ENCODE assay signal across 1 cellular context in the genomic region with DNA sequence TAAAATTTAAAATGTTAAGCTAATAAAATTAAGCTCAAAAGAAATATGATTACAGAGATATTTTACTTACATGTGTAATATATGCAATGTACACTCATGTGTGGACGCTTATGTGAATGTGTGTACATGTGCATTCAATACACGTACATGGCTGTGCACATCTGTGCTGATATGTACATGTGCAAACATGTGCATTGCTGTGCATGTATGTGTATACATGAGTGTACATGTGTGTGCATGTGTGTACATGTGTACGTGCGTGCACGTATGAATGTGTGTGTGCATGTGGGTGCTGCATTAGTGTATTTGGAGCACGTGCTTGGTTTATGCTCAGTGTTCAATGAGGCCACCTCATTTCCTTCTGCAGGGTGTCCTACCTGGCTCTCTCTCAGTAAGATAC.
TF ChIP-seq lines count a peak whose summit lies in the region.

No MANE protein-coding gene starts in this region.

TF ChIP-seq in GM12878, 131 proteins besides CTCF, POLR2A, EP300 and RAD21:
- TF ChIP-seq SMC3 (IDR thresholded peaks at IDR 0.05; ENCODE audit: borderline replicate concordance, low read length) (no peak), CHD2 (IDR thresholded peaks at IDR 0.05; ENCODE audit: borderline replicate concordance, low read depth, low read length) (no peak), TCF3 (IDR thresholded peaks at IDR 0.05; ENCODE audit: borderline replicate concordance, insufficient read depth, low read depth, low read length) (peak; percentile 30; the same call in 1 of the 2 replicates), ZSCAN29 (IDR thresholded peaks at IDR 0.05) (no peak), SPI1 (IDR thresholded peaks at IDR 0.05; ENCODE audit: borderline replicate concordance, insufficient read depth, low read depth, low read length) (no peak), NFIC (IDR thresholded peaks at IDR 0.05; ENCODE audit: low read depth, low read length) (0 out of 2 replicates have a peak, but pooled peaks have one; percentile 21), IKZF1 (conservative IDR thresholded peaks at IDR 0.05) (no peak), TCF7 (IDR thresholded peaks at IDR 0.05; ENCODE audit: borderline replicate concordance) (no peak), SIX5 (IDR thresholded peaks at IDR 0.05; ENCODE audit: low read depth, low read length, severe bottlenecking) (no peak)
- TF ChIP-seq, protein P1, sequence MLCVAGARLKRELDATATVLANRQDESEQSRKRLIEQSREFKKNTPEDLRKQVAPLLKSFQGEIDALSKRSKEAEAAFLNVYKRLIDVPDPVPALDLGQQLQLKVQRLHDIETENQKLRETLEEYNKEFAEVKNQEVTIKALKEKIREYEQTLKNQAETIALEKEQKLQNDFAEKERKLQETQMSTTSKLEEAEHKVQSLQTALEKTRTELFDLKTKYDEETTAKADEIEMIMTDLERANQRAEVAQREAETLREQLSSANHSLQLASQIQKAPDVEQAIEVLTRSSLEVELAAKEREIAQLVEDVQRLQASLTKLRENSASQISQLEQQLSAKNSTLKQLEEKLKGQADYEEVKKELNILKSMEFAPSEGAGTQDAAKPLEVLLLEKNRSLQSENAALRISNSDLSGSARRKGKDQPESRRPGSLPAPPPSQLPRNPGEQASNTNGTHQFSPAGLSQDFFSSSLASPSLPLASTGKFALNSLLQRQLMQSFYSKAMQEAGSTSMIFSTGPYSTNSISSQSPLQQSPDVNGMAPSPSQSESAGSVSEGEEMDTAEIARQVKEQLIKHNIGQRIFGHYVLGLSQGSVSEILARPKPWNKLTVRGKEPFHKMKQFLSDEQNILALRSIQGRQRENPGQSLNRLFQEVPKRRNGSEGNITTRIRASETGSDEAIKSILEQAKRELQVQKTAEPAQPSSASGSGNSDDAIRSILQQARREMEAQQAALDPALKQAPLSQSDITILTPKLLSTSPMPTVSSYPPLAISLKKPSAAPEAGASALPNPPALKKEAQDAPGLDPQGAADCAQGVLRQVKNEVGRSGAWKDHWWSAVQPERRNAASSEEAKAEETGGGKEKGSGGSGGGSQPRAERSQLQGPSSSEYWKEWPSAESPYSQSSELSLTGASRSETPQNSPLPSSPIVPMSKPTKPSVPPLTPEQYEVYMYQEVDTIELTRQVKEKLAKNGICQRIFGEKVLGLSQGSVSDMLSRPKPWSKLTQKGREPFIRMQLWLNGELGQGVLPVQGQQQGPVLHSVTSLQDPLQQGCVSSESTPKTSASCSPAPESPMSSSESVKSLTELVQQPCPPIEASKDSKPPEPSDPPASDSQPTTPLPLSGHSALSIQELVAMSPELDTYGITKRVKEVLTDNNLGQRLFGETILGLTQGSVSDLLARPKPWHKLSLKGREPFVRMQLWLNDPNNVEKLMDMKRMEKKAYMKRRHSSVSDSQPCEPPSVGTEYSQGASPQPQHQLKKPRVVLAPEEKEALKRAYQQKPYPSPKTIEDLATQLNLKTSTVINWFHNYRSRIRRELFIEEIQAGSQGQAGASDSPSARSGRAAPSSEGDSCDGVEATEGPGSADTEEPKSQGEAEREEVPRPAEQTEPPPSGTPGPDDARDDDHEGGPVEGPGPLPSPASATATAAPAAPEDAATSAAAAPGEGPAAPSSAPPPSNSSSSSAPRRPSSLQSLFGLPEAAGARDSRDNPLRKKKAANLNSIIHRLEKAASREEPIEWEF (IDR thresholded peaks at IDR 0.05; ENCODE audit: insufficient replicate concordance, low read depth, low read length), result no peak
- TF ChIP-seq, protein P2, sequence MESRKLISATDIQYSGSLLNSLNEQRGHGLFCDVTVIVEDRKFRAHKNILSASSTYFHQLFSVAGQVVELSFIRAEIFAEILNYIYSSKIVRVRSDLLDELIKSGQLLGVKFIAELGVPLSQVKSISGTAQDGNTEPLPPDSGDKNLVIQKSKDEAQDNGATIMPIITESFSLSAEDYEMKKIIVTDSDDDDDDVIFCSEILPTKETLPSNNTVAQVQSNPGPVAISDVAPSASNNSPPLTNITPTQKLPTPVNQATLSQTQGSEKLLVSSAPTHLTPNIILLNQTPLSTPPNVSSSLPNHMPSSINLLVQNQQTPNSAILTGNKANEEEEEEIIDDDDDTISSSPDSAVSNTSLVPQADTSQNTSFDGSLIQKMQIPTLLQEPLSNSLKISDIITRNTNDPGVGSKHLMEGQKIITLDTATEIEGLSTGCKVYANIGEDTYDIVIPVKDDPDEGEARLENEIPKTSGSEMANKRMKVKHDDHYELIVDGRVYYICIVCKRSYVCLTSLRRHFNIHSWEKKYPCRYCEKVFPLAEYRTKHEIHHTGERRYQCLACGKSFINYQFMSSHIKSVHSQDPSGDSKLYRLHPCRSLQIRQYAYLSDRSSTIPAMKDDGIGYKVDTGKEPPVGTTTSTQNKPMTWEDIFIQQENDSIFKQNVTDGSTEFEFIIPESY (IDR thresholded peaks at IDR 0.05), result no peak
- TF ChIP-seq, protein P3, sequence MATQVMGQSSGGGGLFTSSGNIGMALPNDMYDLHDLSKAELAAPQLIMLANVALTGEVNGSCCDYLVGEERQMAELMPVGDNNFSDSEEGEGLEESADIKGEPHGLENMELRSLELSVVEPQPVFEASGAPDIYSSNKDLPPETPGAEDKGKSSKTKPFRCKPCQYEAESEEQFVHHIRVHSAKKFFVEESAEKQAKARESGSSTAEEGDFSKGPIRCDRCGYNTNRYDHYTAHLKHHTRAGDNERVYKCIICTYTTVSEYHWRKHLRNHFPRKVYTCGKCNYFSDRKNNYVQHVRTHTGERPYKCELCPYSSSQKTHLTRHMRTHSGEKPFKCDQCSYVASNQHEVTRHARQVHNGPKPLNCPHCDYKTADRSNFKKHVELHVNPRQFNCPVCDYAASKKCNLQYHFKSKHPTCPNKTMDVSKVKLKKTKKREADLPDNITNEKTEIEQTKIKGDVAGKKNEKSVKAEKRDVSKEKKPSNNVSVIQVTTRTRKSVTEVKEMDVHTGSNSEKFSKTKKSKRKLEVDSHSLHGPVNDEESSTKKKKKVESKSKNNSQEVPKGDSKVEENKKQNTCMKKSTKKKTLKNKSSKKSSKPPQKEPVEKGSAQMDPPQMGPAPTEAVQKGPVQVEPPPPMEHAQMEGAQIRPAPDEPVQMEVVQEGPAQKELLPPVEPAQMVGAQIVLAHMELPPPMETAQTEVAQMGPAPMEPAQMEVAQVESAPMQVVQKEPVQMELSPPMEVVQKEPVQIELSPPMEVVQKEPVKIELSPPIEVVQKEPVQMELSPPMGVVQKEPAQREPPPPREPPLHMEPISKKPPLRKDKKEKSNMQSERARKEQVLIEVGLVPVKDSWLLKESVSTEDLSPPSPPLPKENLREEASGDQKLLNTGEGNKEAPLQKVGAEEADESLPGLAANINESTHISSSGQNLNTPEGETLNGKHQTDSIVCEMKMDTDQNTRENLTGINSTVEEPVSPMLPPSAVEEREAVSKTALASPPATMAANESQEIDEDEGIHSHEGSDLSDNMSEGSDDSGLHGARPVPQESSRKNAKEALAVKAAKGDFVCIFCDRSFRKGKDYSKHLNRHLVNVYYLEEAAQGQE (IDR thresholded peaks at IDR 0.05; ENCODE audit: low read depth, low read length), result no peak
- TF ChIP-seq, protein P4, sequence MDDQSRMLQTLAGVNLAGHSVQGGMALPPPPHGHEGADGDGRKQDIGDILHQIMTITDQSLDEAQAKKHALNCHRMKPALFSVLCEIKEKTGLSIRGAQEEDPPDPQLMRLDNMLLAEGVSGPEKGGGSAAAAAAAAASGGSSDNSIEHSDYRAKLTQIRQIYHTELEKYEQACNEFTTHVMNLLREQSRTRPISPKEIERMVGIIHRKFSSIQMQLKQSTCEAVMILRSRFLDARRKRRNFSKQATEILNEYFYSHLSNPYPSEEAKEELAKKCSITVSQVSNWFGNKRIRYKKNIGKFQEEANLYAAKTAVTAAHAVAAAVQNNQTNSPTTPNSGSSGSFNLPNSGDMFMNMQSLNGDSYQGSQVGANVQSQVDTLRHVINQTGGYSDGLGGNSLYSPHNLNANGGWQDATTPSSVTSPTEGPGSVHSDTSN (IDR thresholded peaks at IDR 0.05; ENCODE audit: insufficient replicate concordance, low read depth, low read length), result peak; percentile 39
- TF ChIP-seq, protein P5, sequence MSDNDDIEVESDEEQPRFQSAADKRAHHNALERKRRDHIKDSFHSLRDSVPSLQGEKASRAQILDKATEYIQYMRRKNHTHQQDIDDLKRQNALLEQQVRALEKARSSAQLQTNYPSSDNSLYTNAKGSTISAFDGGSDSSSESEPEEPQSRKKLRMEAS (IDR thresholded peaks at IDR 0.05; ENCODE audit: low read depth, low read length), result no peak
- TF ChIP-seq, protein P6, sequence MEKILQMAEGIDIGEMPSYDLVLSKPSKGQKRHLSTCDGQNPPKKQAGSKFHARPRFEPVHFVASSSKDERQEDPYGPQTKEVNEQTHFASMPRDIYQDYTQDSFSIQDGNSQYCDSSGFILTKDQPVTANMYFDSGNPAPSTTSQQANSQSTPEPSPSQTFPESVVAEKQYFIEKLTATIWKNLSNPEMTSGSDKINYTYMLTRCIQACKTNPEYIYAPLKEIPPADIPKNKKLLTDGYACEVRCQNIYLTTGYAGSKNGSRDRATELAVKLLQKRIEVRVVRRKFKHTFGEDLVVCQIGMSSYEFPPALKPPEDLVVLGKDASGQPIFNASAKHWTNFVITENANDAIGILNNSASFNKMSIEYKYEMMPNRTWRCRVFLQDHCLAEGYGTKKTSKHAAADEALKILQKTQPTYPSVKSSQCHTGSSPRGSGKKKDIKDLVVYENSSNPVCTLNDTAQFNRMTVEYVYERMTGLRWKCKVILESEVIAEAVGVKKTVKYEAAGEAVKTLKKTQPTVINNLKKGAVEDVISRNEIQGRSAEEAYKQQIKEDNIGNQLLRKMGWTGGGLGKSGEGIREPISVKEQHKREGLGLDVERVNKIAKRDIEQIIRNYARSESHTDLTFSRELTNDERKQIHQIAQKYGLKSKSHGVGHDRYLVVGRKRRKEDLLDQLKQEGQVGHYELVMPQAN (conservative IDR thresholded peaks at IDR 0.05), result no peak
- TF ChIP-seq, protein P7, sequence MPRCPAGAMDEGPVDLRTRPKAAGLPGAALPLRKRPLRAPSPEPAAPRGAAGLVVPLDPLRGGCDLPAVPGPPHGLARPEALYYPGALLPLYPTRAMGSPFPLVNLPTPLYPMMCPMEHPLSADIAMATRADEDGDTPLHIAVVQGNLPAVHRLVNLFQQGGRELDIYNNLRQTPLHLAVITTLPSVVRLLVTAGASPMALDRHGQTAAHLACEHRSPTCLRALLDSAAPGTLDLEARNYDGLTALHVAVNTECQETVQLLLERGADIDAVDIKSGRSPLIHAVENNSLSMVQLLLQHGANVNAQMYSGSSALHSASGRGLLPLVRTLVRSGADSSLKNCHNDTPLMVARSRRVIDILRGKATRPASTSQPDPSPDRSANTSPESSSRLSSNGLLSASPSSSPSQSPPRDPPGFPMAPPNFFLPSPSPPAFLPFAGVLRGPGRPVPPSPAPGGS (IDR thresholded peaks at IDR 0.05; ENCODE audit: borderline replicate concordance, insufficient read depth, low read depth, low read length, poor library complexity, severe bottlenecking), result peak; percentile 98
- TF ChIP-seq, protein P8, sequence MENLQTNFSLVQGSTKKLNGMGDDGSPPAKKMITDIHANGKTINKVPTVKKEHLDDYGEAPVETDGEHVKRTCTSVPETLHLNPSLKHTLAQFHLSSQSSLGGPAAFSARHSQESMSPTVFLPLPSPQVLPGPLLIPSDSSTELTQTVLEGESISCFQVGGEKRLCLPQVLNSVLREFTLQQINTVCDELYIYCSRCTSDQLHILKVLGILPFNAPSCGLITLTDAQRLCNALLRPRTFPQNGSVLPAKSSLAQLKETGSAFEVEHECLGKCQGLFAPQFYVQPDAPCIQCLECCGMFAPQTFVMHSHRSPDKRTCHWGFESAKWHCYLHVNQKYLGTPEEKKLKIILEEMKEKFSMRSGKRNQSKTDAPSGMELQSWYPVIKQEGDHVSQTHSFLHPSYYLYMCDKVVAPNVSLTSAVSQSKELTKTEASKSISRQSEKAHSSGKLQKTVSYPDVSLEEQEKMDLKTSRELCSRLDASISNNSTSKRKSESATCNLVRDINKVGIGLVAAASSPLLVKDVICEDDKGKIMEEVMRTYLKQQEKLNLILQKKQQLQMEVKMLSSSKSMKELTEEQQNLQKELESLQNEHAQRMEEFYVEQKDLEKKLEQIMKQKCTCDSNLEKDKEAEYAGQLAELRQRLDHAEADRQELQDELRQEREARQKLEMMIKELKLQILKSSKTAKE (IDR thresholded peaks at IDR 0.05; ENCODE audit: low read depth, poor library complexity, severe bottlenecking), result no peak
TF ChIP-seq in GM12878: peak in this region for 4.
